9 cellular contexts compared by ENCODE assay signal in genomic region chr6:157557541-157557940, GRCh38.
DNase-seq lines count a peak whose midpoint lies in the region; ATAC-seq and TF ChIP-seq lines count a peak whose summit lies in the region.
"Had no signal": no experiment of that assay in that cellular context is flagged by ENCODE, and none has a peak within 500 bp of the region (broad histone marks: within the 10 kb centered on the region; RNA-seq: fewer than 3 reads in every experiment).

No MANE protein-coding gene starts in this region.

- H3F3A ChIP-seq in PC-3 (ENCODE audit: low read length, unreplicated experiment) = no peaks in the 10 kb centered on the region

- BruUV-seq in PC-3 (replicated peaks; lab: Mats Ljungman, UMichigan) = no TSS peak

- no peaks in the 10 kb centered on the region for H3K9me2 ChIP-seq in PC-3 (replicated peaks; ENCODE audit: low read length)

- CTCF ChIA-PET in PC-3 (lab: Charles Lee) = no interaction called here

- intact Hi-C loops in PC-3 (cut with micrococcal nuclease) = no loop called here

- H3K4me3 ChIP-seq in PC-3 (ENCODE audit: low read length) = no peak overlapping the region
- H3K4me3 ChIP-seq: dorsolateral prefrontal cortex had no signal

- ATAC-seq in GM18909 (IDR thresholded peaks at IDR 0.05; ENCODE audit: poor library complexity, unreplicated experiment) (peak; percentile 49), GM21825 (IDR thresholded peaks at IDR 0.05; ENCODE audit: unreplicated experiment) (peak; percentile 48), HG03469 (IDR thresholded peaks at IDR 0.05; ENCODE audit: unreplicated experiment) (peak; percentile 41), PC-3 (no peak), GM18505 (IDR thresholded peaks at IDR 0.05; ENCODE audit: unreplicated experiment) (no peak)

- H3K4me1 ChIP-seq in PC-3 (ENCODE audit: insufficient read depth, low read length) = peaks cover 2% of the 10 kb centered on the region; the same call in 1 of the 2 replicates

- POLR2A ChIA-PET in PC-3 (lab: Charles Lee; ENCODE audit: unreplicated experiment) = no interaction called here

- no peak for TF ChIP-seq CTCF in PC-3 (conservative IDR thresholded peaks at IDR 0.05; ENCODE audit: low read depth, low read length)

- H2AFZ ChIP-seq in PC-3 (ENCODE audit: low read length) = no peak overlapping the region

- no peak overlapping the region for H3K9ac ChIP-seq in PC-3 (ENCODE audit: low read length)

- peak; percentile 49 for DNase-seq in mesenteric fat pad (ENCODE audit: low spot score)
- DNase-seq in PC-3 = no peak
- DNase-seq in COR-L47 (lab: John Stamatoyannopoulos, UW) = no peak
- DNase-seq in activated CD8-positive, alpha-beta memory T cell treated with anti-CD3 and anti-CD28 coated beads, Interleukin-2, amount 50 U/mL, for 48 hours = no peak

- no peaks in the 10 kb centered on the region for H3K36me3 ChIP-seq in PC-3 (ENCODE audit: low read depth, low read length)

- no peaks in the 10 kb centered on the region for H3K79me2 ChIP-seq in PC-3 (ENCODE audit: low read length)

- H3K27me3 ChIP-seq in PC-3 (ENCODE audit: low read length) = no peaks in the 10 kb centered on the region
- H3K27me3 ChIP-seq: dorsolateral prefrontal cortex had no signal

- H3K9me3 ChIP-seq in PC-3 (ENCODE audit: low read length) = no peaks in the 10 kb centered on the region

- TF ChIP-seq POLR2A in GM18505 (IDR thresholded peaks at IDR 0.05; ENCODE audit: borderline replicate concordance, extremely low read depth, insufficient read depth, insufficient read length) = no peak

- no peak overlapping the region for H3K4me2 ChIP-seq in PC-3 (ENCODE audit: low read length)

- no peak overlapping the region for H3K27ac ChIP-seq in PC-3 (ENCODE audit: low read length)

- no peaks in the 10 kb centered on the region for H4K20me1 ChIP-seq in PC-3 (ENCODE audit: low read length)

Comparison
In these comparisons a context has a peak if more than half of its experiments do, and no peak if none do; other contexts are left out.
1. ATAC-seq: peak in GM18909 (single experiment), GM21825 (single experiment) and HG03469 (single experiment); none in PC-3 (single experiment) and GM18505 (single experiment).